1 cellular context compared by ENCODE assay signal in genomic region chr21:15224346-15225086, GRCh38.
TF ChIP-seq lines count a peak whose summit lies in the region.

No MANE protein-coding gene starts in this region.

TF ChIP-seq in HCT116, 20 proteins besides CTCF, POLR2A, EP300 and RAD21 (continued from another document):
- TF ChIP-seq ZBTB33 (IDR thresholded peaks at IDR 0.05; ENCODE audit: extremely low read depth, insufficient replicate concordance, low read length) (no peak), SIN3A (IDR thresholded peaks at IDR 0.05; ENCODE audit: low read depth) (no peak), EGR1 (IDR thresholded peaks at IDR 0.05; ENCODE audit: low read depth) (no peak), MAX (IDR thresholded peaks at IDR 0.05) (no peak), YY1 (IDR thresholded peaks at IDR 0.05; ENCODE audit: extremely low read depth, insufficient replicate concordance, low read depth, low read length) (no peak), EZH2 (IDR thresholded peaks at IDR 0.05) (no peak), POLR2AphosphoS5 (IDR thresholded peaks at IDR 0.05; ENCODE audit: low read depth, low read length) (no peak), CEBPB (IDR thresholded peaks at IDR 0.05; ENCODE audit: low read depth) (peak; percentile 84)
TF ChIP-seq in HCT116: peak in this region for 4.
